ENCODE assay signal across 8 cellular contexts in genomic region chr17:44004761-44005526, GRCh38. TPM values are rescaled to one million over a fixed set of nuclear protein-coding genes. Genes with fewer than 3 reads are reported as not detected.
A peak's percentile ranks its signal among the peaks of the same experiment; 100 is the strongest.
DNase-seq lines count a peak whose midpoint lies in the region; ATAC-seq and TF ChIP-seq lines count a peak whose summit lies in the region.

No MANE protein-coding gene starts in this region.

- H3K36me3 Mint-ChIP-seq in CD4-positive, alpha-beta T cell (ENCODE audit: low read depth) = peaks cover 13% of the 10 kb centered on the region

- POLR2A ChIA-PET in CD4-positive, alpha-beta T cell (lab: Charles Lee) = interaction anchor here (1.6 kb wide), 1 partner anchor 10 kb away, joined by 3 read pairs; the partner anchor contains the start of gene TMEM101

- H3K9me3 ChIP-seq in CD4-positive, alpha-beta T cell (ENCODE audit: control insufficient read depth, low read length) = no peaks in the 10 kb centered on the region
- H3K9me3 ChIP-seq in Peyer's patch (no peaks in the 10 kb centered on the region), neutrophil (no peaks in the 10 kb centered on the region)

- TF ChIP-seq POLR2A in Peyer's patch (IDR thresholded peaks at IDR 0.05) = peak in 1 of 2 donors; percentile 85

- intact Hi-C loops in CD4-positive, alpha-beta T cell (cut with DNase I, micrococcal nuclease) = loop anchor here in 1 of 2 experiments (5.0 kb wide), 2 partner anchors 137 to 182 kb away; partner anchors contain the start of genes HROB and TMUB2

- H3K4me1 ChIP-seq in Peyer's patch (peaks cover 0 to 35% (median 20%) of the 10 kb centered on the region in 4 donors), neutrophil (ENCODE audit: control insufficient read depth in 1 of 2, insufficient read depth in 1 of 2, low read depth in 1 of 2, low read length in 1 of 2) (peaks cover 31 to 32% of the 10 kb centered on the region in 2 experiments)

- no peak for ATAC-seq in CD4-positive, alpha-beta T cell (ENCODE audit: poor library complexity)
- ATAC-seq in HG03354 (IDR thresholded peaks at IDR 0.05; ENCODE audit: poor library complexity, severe bottlenecking, unreplicated experiment) = no peak
- ATAC-seq in GM18861 (IDR thresholded peaks at IDR 0.05; ENCODE audit: unreplicated experiment) = no peak

- no peak overlapping the region for H3K27ac ChIP-seq in CD4-positive, alpha-beta T cell (ENCODE audit: low read depth, low read length)
- peak overlapping the region; percentile 10 to 99 (median 74) for H3K27ac ChIP-seq in Peyer's patch
- no peak overlapping the region for H3K27ac ChIP-seq in neutrophil

- peak in 2 of 10 experiments; percentile 15 to 20 for DNase-seq in CD4-positive, alpha-beta T cell
- peak in 2 of 3 donors; percentile 85 to 91 for DNase-seq in Peyer's patch
- DNase-seq in epithelial cell of proximal tubule (ENCODE audit: low read depth) = no peak
- DNase-seq in NCI-H2171 treated with DMSO at 0.1 percent for 48 hours (lab: John Stamatoyannopoulos, UW) = no peak
- no peak for DNase-seq in GM10266 (ENCODE audit: extremely low spot score)

- no peak for TF ChIP-seq CTCF in CD4-positive, alpha-beta T cell (IDR thresholded peaks at IDR 0.05)
- TF ChIP-seq CTCF in Peyer's patch (IDR thresholded peaks at IDR 0.05) = no peak
- no peak for TF ChIP-seq CTCF in epithelial cell of proximal tubule (conservative IDR thresholded peaks at IDR 0.05; ENCODE audit: low read depth, low read length)
- no peak for TF ChIP-seq CTCF in neutrophil (IDR thresholded peaks at IDR 0.05)
- no peak for TF ChIP-seq CTCF in GM10266 (IDR thresholded peaks at IDR 0.05; ENCODE audit: control insufficient read depth, insufficient read depth, low read depth, missing control alignments)

- peaks cover 0 to 25% (median 0%) of the 10 kb centered on the region in 3 donors for H3K36me3 ChIP-seq in Peyer's patch
- no peaks in the 10 kb centered on the region for H3K36me3 ChIP-seq in neutrophil

- peaks cover 22% of the 10 kb centered on the region for H3K4me1 Mint-ChIP-seq in CD4-positive, alpha-beta T cell (ENCODE audit: low read depth)

- H3K27me3 Mint-ChIP-seq in CD4-positive, alpha-beta T cell = peaks cover 36% of the 10 kb centered on the region

- peak overlapping the region; percentile 69 for H3K4me3 Mint-ChIP-seq in CD4-positive, alpha-beta T cell

- H3K9me3 Mint-ChIP-seq in CD4-positive, alpha-beta T cell = no peaks in the 10 kb centered on the region

- peak overlapping the region; percentile 62 to 73 (median 65) for H3K4me3 ChIP-seq in Peyer's patch
- H3K4me3 ChIP-seq in epithelial cell of proximal tubule (ENCODE audit: low read depth, low read length) = peak overlapping the region; percentile 84
- H3K4me3 ChIP-seq in neutrophil (ENCODE audit: low read depth in 1 of 2, low read length in 1 of 2) = peak overlapping the region; percentile 90 to 94

- CTCF ChIA-PET in CD4-positive, alpha-beta T cell (lab: Charles Lee) = no interaction called here

- no peak overlapping the region for H3K27ac Mint-ChIP-seq in CD4-positive, alpha-beta T cell

- no peaks in the 10 kb centered on the region for H3K27me3 ChIP-seq in CD4-positive, alpha-beta T cell (ENCODE audit: control insufficient read depth, insufficient read depth, low read length)
- peaks cover 0 to 6% of the 10 kb centered on the region in 2 donors for H3K27me3 ChIP-seq in Peyer's patch
- no peaks in the 10 kb centered on the region for H3K27me3 ChIP-seq in neutrophil

RNA-seq across cellular contexts. Expression of gene NAGS, which starts 0.5 kb away (rescaled TPM):
- under 1 TPM; 0.14 to 0.56 TPM for total RNA-seq in CD4-positive, alpha-beta T cell
- total RNA-seq in Peyer's patch (10 to 100 TPM in 3 of 4 donors, 1 to 10 TPM in 1; 8.3 to 74.1 (median 57.3) TPM), epithelial cell of proximal tubule (14.1 and 21.0 TPM in 2 replicates)

RNA-seq across cellular contexts. Expression of gene TMEM101, which starts 9.8 kb away (rescaled TPM):
- 1 to 10 TPM; 8.8 to 9.7 TPM for total RNA-seq in CD4-positive, alpha-beta T cell
- total RNA-seq in Peyer's patch = 10 to 100 TPM in 3 of 4 donors, 1 to 10 TPM in 1; 8.3 to 20.9 (median 17.5) TPM
- total RNA-seq in epithelial cell of proximal tubule = 38.2 and 42.9 TPM in 2 replicates

RNA-seq across cellular contexts. Expression of gene PYY, which starts 51.2 kb away (rescaled TPM):
- total RNA-seq in CD4-positive, alpha-beta T cell = not detected
- total RNA-seq in Peyer's patch (10 to 100 TPM in 2 of 4 donors, 1 to 10 TPM in 1, not detected in 1; 7.5 to 58.0 (median 27.5) TPM), epithelial cell of proximal tubule (not detected in 2 replicates)

Comparison
In these comparisons a context has a peak if more than half of its experiments do, and no peak if none do; other contexts are left out.
1. DNase-seq: peak in Peyer's patch (2 of 3); none in epithelial cell of proximal tubule (single experiment), NCI-H2171 treated with DMSO at 0.1 percent for 48 hours (single experiment) and GM10266 (single experiment).
2. H3K27ac ChIP-seq: peak in Peyer's patch (4 of 4); none in CD4-positive, alpha-beta T cell (single experiment) and neutrophil (single experiment).
3. Peak in every context shown above with its lines, with median percentiles within 50 percentile points of each other: H3K4me3 ChIP-seq.